ENCODE assay signal across 22 cellular contexts in the genomic region with DNA sequence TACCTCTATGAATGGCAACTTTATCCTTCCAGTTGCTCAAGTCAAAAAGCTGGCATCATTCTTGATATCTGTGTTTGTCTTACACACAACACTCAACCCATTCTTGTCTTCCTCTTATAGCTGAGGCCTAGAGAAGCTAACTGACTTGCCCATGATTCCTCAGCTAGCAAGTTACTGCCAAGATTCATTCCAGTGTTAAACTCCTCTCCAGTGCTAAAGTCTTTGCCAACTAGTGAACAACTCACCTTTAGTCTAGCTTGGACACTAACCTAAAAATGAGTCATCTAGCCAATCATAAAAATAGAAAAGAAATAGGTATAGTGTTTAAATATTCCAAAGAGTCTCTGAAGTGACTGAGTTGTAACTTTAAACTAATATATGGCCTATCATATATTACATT. TPM values are rescaled to one million over a fixed set of nuclear protein-coding genes. Genes with fewer than 3 reads are reported as not detected.
DNase-seq lines count a peak whose midpoint lies in the region; FAIRE-seq and TF ChIP-seq lines count a peak whose summit lies in the region.
"Had no signal": no experiment of that assay in that cellular context is flagged by ENCODE, and none has a peak within 500 bp of the region (broad histone marks: within the 10 kb centered on the region; RNA-seq: fewer than 3 reads in every experiment).

No MANE protein-coding gene starts in this region.

- intact Hi-C loops in MCF 10A (cut with micrococcal nuclease) (no loop called here), breast epithelium (cut with DNase I; ENCODE audit: low total_unique reads) (no loop called here)

- no peak overlapping the region for H3K27ac ChIP-seq in breast epithelium
- H3K27ac ChIP-seq: 22Rv1, neural progenitor cell, stomach had no signal

- POLR2A ChIA-PET in MCF 10A (lab: Yijun Ruan, JAX): interaction anchor here (0.6 kb wide), 1 partner anchor 33 kb away, joined by 3 read pairs; no protein-coding TSS in a partner anchor

- TF ChIP-seq POLR2A in breast epithelium (IDR thresholded peaks at IDR 0.05) (no peak), GM12891 (IDR thresholded peaks at IDR 0.05; ENCODE audit: low read depth, low read length) (no peak)

- no peak overlapping the region for H3K4me3 Mint-ChIP-seq in MCF 10A (ENCODE audit: unreplicated experiment)
- H3K4me3 Mint-ChIP-seq: activated CD4-positive, alpha-beta T cell treated with anti-CD3 and anti-CD28 coated beads, Interleukin-2, amount 10 ng/mL, durations not matched to agents 24 days and 14 days; activated naive CD8-positive, alpha-beta T cell treated with anti-CD3 and anti-CD28 coated beads, Interleukin-2, amount 10 ng/mL, durations not matched to agents 7 days and 5 days; B cell; IgD-negative memory B cell; neural progenitor cell had no signal

- no peaks in the 10 kb centered on the region for H3K4me1 ChIP-seq in breast epithelium
- H3K4me1 ChIP-seq: neural progenitor cell, stomach had no signal

- H3K4me1 Mint-ChIP-seq in MCF 10A (ENCODE audit: insufficient read depth, unreplicated experiment): peaks cover 14% of the 10 kb centered on the region
- H3K4me1 Mint-ChIP-seq: B cell, IgD-negative memory B cell, neural progenitor cell had no signal

- H3K9me3 ChIP-seq in breast epithelium: no peaks in the 10 kb centered on the region
- H3K9me3 ChIP-seq: mucosa of descending colon, stomach, upper lobe of left lung had no signal

- no peak overlapping the region for H3K4me3 ChIP-seq in breast epithelium
- no peak overlapping the region for H3K4me3 ChIP-seq in bronchial epithelial cell (ENCODE audit: low read depth, low read length)
- H3K4me3 ChIP-seq: mucosa of descending colon, neural progenitor cell, stomach, upper lobe of left lung had no signal

- no peak overlapping the region for H3K27ac Mint-ChIP-seq in MCF 10A (ENCODE audit: low read depth, unreplicated experiment)
- H3K27ac Mint-ChIP-seq: activated CD4-positive, alpha-beta T cell treated with anti-CD3 and anti-CD28 coated beads, Interleukin-2, amount 10 ng/mL, durations not matched to agents 24 days and 14 days; activated naive CD8-positive, alpha-beta T cell treated with anti-CD3 and anti-CD28 coated beads, Interleukin-2, amount 10 ng/mL, durations not matched to agents 7 days and 5 days; activated T-helper 2 cell treated with anti-CD3 and anti-CD28 coated beads, Interferon-gamma antibody, Interleukin-2, Interleukin-4, amounts not matched to agents 10 μg/mL and 5 μg/mL and 100 μg/mL, durations not matched to agents 14 hours and 24 hours and 36 hours; B cell; IgD-negative memory B cell; neural progenitor cell had no signal

- H3K27me3 ChIP-seq in breast epithelium: no peaks in the 10 kb centered on the region
- H3K27me3 ChIP-seq in bronchial epithelial cell (ENCODE audit: control insufficient read depth, insufficient read depth, low read length): no peaks in the 10 kb centered on the region
- H3K27me3 ChIP-seq: neural progenitor cell, stomach, upper lobe of left lung had no signal

- TF ChIP-seq CTCF in MCF 10A (IDR thresholded peaks at IDR 0.05; ENCODE audit: unreplicated experiment) (no peak), breast epithelium (IDR thresholded peaks at IDR 0.05) (no peak), bronchial epithelial cell (IDR thresholded peaks at IDR 0.05; ENCODE audit: insufficient read depth, low read length, severe bottlenecking) (no peak)

- H3K27me3 Mint-ChIP-seq in MCF 10A (ENCODE audit: insufficient read depth, unreplicated experiment): no peaks in the 10 kb centered on the region
- H3K27me3 Mint-ChIP-seq: IgD-negative memory B cell had no signal

- peaks cover 7% of the 10 kb centered on the region for H3K9me3 Mint-ChIP-seq in MCF 10A (ENCODE audit: unreplicated experiment)
- H3K9me3 Mint-ChIP-seq: activated CD4-positive, alpha-beta T cell treated with anti-CD3 and anti-CD28 coated beads, Interleukin-2, amount 10 ng/mL, durations not matched to agents 24 days and 14 days; activated naive CD8-positive, alpha-beta T cell treated with anti-CD3 and anti-CD28 coated beads, Interleukin-2, amount 10 ng/mL, durations not matched to agents 7 days and 5 days; activated T-helper 2 cell treated with anti-CD3 and anti-CD28 coated beads, Interferon-gamma antibody, Interleukin-2, Interleukin-4, amounts not matched to agents 10 μg/mL and 5 μg/mL and 100 μg/mL, durations not matched to agents 14 hours and 24 hours and 36 hours; neural progenitor cell had no signal

- DNase-seq in MCF 10A (ENCODE audit: unreplicated experiment) (peak; percentile 51), breast epithelium (ENCODE audit: low spot score in 2 of 2) (no peak), bronchial epithelial cell (ENCODE audit: low read depth) (peak; percentile 75), kidney tubule cell (ENCODE audit: low spot score) (peak; percentile 33), GM12891 (ENCODE audit: insufficient read length, low spot score) (no peak), NCI-H1436 (lab: John Stamatoyannopoulos, UW) (no peak)
- no peak for DNase-seq in activated CD4-positive, alpha-beta T cell treated with anti-CD3 and anti-CD28 coated beads, Interleukin-2, amount 50 U/mL, for 4 hours
- DNase-seq in activated T-cell treated with anti-CD3 and anti-CD28 coated beads, Interleukin-2, amount 50 U/mL, for 1 hour: no peak
- DNase-seq: activated CD4-positive, alpha-beta T cell treated with anti-CD3 and anti-CD28 coated beads, Interleukin-2, amount 10 ng/mL, durations not matched to agents 24 days and 14 days; activated naive CD8-positive, alpha-beta T cell treated with anti-CD3 and anti-CD28 coated beads, Interleukin-2, amount 10 ng/mL, durations not matched to agents 7 days and 5 days; erythroblast; mucosa of descending colon; NCI-H1694 treated with DMSO at 0.1 percent for 48 hours; NCI-H748 treated with DMSO at 0.1 percent for 48 hours; stimulated activated CD4-positive, alpha-beta T cell treated with anti-CD3 and anti-CD28 coated beads, Interleukin-12 subunit alpha, Interleukin-12 subunit beta, amount 100 ng/mL, for 4 hours; stomach; upper lobe of left lung had no signal

- H3K36me3 ChIP-seq in breast epithelium (no peaks in the 10 kb centered on the region), bronchial epithelial cell (ENCODE audit: control insufficient read depth, insufficient read depth, low read length) (no peaks in the 10 kb centered on the region)
- H3K36me3 ChIP-seq: neural progenitor cell, stomach, upper lobe of left lung had no signal

- no peak for FAIRE-seq in bronchial epithelial cell (lab: Jason Lieb, UNC)
- no peak for FAIRE-seq in GM12891 (lab: Jason Lieb, UNC)

- BruUV-seq in MCF 10A (replicated peaks; lab: Mats Ljungman, UMichigan): no TSS peak

- CTCF ChIA-PET in MCF 10A (lab: Yijun Ruan, JAX): interaction anchor here (0.9 kb wide), 1 partner anchor 8 kb away, joined by 3 read pairs; no protein-coding TSS in a partner anchor

- H3K36me3 Mint-ChIP-seq in MCF 10A (ENCODE audit: insufficient read depth, unreplicated experiment): no peaks in the 10 kb centered on the region
- H3K36me3 Mint-ChIP-seq: activated naive CD8-positive, alpha-beta T cell treated with anti-CD3 and anti-CD28 coated beads, Interleukin-2, amount 10 ng/mL, durations not matched to agents 7 days and 5 days; IgD-negative memory B cell; neural progenitor cell had no signal

TF ChIP-seq in GM12891, 5 proteins besides CTCF, POLR2A, EP300 and RAD21:
- TF ChIP-seq PAX5 (IDR thresholded peaks at IDR 0.05; ENCODE audit: insufficient read depth, low read length, severe bottlenecking): no peak
- no peak for TF ChIP-seq POLR2AphosphoS5 (IDR thresholded peaks at IDR 0.05; ENCODE audit: low read depth, low read length)
- TF ChIP-seq SPI1 (IDR thresholded peaks at IDR 0.05; ENCODE audit: low read depth, low read length): no peak
- TF ChIP-seq POU2F2 (IDR thresholded peaks at IDR 0.05; ENCODE audit: low read depth, low read length): no peak
- TF ChIP-seq TAF1 (IDR thresholded peaks at IDR 0.05; ENCODE audit: low read depth, low read length): no peak
TF ChIP-seq in GM12891: peak in this region for 0.

RNA-seq across cellular contexts. Expression of a gene that starts 45.6 kb away (rescaled TPM):
- total RNA-seq in MCF 10A (2022): 31.5 and 42.6 TPM in 2 replicates
- 100 to 1,000 TPM in 1 of 3 donors, 10 to 100 TPM in 2; 45.9 to 753 (median 49.0) TPM for total RNA-seq in breast epithelium
- 29.5 and 79.9 TPM in 2 replicates for total RNA-seq in bronchial epithelial cell
- polyA plus RNA-seq in GM12891 (2012; ENCODE audit: low read depth, missing spikeins): 21.5 TPM

Comparison
In these comparisons a context has a peak if more than half of its experiments do, and no peak if none do; other contexts are left out.
1. DNase-seq: peak in MCF 10A (single experiment), bronchial epithelial cell (single experiment) and kidney tubule cell (single experiment); none in breast epithelium (0 of 2), activated CD4-positive, alpha-beta T cell treated with anti-CD3 and anti-CD28 coated beads, Interleukin-2, amount 50 U/mL, for 4 hours (0 of 2), GM12891 (single experiment), NCI-H1436 (single experiment) and activated T-cell treated with anti-CD3 and anti-CD28 coated beads, Interleukin-2, amount 50 U/mL, for 1 hour (single experiment).